1 cellular context compared by ENCODE assay signal in genomic region chr6:113873043-113873667, GRCh38.
TF ChIP-seq lines count a peak whose summit lies in the region.

No MANE protein-coding gene starts in this region.

TF ChIP-seq in HepG2, 621 proteins besides CTCF, POLR2A, EP300 and RAD21 (continued from another document and continues in another):
- TF ChIP-seq ZBTB4 (CRISPR knock-in tag; IDR thresholded peaks at IDR 0.05; ENCODE audit: borderline replicate concordance): no peak
- TF ChIP-seq SMAD9 (CRISPR knock-in tag; IDR thresholded peaks at IDR 0.05): no peak
- no peak for TF ChIP-seq RFX1 (IDR thresholded peaks at IDR 0.05)
- TF ChIP-seq ZBTB25 (CRISPR knock-in tag; IDR thresholded peaks at IDR 0.05): no peak
- no peak for TF ChIP-seq ZNF121 (CRISPR knock-in tag; IDR thresholded peaks at IDR 0.05)
- no peak for TF ChIP-seq GABPA (IDR thresholded peaks at IDR 0.05; ENCODE audit: low read depth, low read length)
- TF ChIP-seq GABPA (CRISPR knock-in tag; IDR thresholded peaks at IDR 0.05; ENCODE audit: low read depth): peak; percentile 75
- no peak for TF ChIP-seq MZF1 (CRISPR knock-in tag; IDR thresholded peaks at IDR 0.05; ENCODE audit: borderline replicate concordance)
- TF ChIP-seq ZNF839 (CRISPR knock-in tag; IDR thresholded peaks at IDR 0.05; ENCODE audit: borderline replicate concordance): no peak
- TF ChIP-seq ZNF747 (CRISPR knock-in tag; IDR thresholded peaks at IDR 0.05; ENCODE audit: borderline replicate concordance): no peak
- 0 out of 2 replicates have a peak, but pooled peaks have one; percentile 38 for TF ChIP-seq GATA4 (IDR thresholded peaks at IDR 0.05; ENCODE audit: borderline replicate concordance, low read depth)
- TF ChIP-seq ZNF558 (CRISPR knock-in tag; IDR thresholded peaks at IDR 0.05; ENCODE audit: borderline replicate concordance): no peak
- no peak; the same call in 1 of the 2 replicates for TF ChIP-seq DMAP1 (CRISPR knock-in tag; IDR thresholded peaks at IDR 0.05)
- TF ChIP-seq CEBPG (CRISPR knock-in tag; IDR thresholded peaks at IDR 0.05): peak; percentile 22; the same call in 1 of the 2 replicates
- no peak for TF ChIP-seq KAT2B (IDR thresholded peaks at IDR 0.05; ENCODE audit: borderline replicate concordance, low read depth, low read length)
- TF ChIP-seq ZNF569 (CRISPR knock-in tag; IDR thresholded peaks at IDR 0.05; ENCODE audit: borderline replicate concordance): no peak
- no peak for TF ChIP-seq ZC3H4 (CRISPR knock-in tag; IDR thresholded peaks at IDR 0.05; ENCODE audit: borderline replicate concordance)
- TF ChIP-seq SIX1 (CRISPR knock-in tag; IDR thresholded peaks at IDR 0.05; ENCODE audit: borderline replicate concordance): no peak
- no peak for TF ChIP-seq ZBTB1 (CRISPR knock-in tag; IDR thresholded peaks at IDR 0.05; ENCODE audit: borderline replicate concordance)
- TF ChIP-seq ZNF782 (CRISPR knock-in tag; IDR thresholded peaks at IDR 0.05; ENCODE audit: borderline replicate concordance): no peak
- no peak for TF ChIP-seq ZNF143 (CRISPR knock-in tag; IDR thresholded peaks at IDR 0.05)
- TF ChIP-seq ZNF768 (CRISPR knock-in tag; IDR thresholded peaks at IDR 0.05): no peak
- TF ChIP-seq SRSF4 (IDR thresholded peaks at IDR 0.05; ENCODE audit: low read depth, low read length, poor library complexity, severe bottlenecking): no peak
- TF ChIP-seq KAT7 (CRISPR knock-in tag; IDR thresholded peaks at IDR 0.05; ENCODE audit: borderline replicate concordance): no peak
- no peak for TF ChIP-seq ATRX (CRISPR knock-in tag; IDR thresholded peaks at IDR 0.05; ENCODE audit: borderline replicate concordance)
- no peak for TF ChIP-seq SPEN (CRISPR knock-in tag; IDR thresholded peaks at IDR 0.05; ENCODE audit: low read depth)
- no peak for TF ChIP-seq ZNF329 (CRISPR knock-in tag; IDR thresholded peaks at IDR 0.05; ENCODE audit: low read depth)
- no peak for TF ChIP-seq ZNF382 (CRISPR knock-in tag; IDR thresholded peaks at IDR 0.05; ENCODE audit: borderline replicate concordance)
- no peak for TF ChIP-seq ZNF746 (CRISPR knock-in tag; IDR thresholded peaks at IDR 0.05)
- no peak for TF ChIP-seq ZNF101 (CRISPR knock-in tag; IDR thresholded peaks at IDR 0.05; ENCODE audit: borderline replicate concordance, low read depth)
- TF ChIP-seq MEF2D (CRISPR knock-in tag; IDR thresholded peaks at IDR 0.05): peak; percentile 52; the same call in 1 of the 2 replicates
- TF ChIP-seq ZNF337 (CRISPR knock-in tag; IDR thresholded peaks at IDR 0.05; ENCODE audit: borderline replicate concordance, low read depth): no peak
- TF ChIP-seq ZFP41 (CRISPR knock-in tag; IDR thresholded peaks at IDR 0.05; ENCODE audit: borderline replicate concordance): no peak
- no peak for TF ChIP-seq BHLHE40 (IDR thresholded peaks at IDR 0.05; ENCODE audit: low read length)
- 0 out of 2 replicates have a peak, but pooled peaks have one; percentile 53 for TF ChIP-seq ZNF766 (CRISPR knock-in tag; IDR thresholded peaks at IDR 0.05; ENCODE audit: borderline replicate concordance)
- peak; percentile 43; the same call in 1 of the 2 replicates for TF ChIP-seq NCOR1 (IDR thresholded peaks at IDR 0.05; ENCODE audit: borderline replicate concordance, low read length)
- no peak for TF ChIP-seq RFX3 (CRISPR knock-in tag; IDR thresholded peaks at IDR 0.05)
- TF ChIP-seq ZNF225 (CRISPR knock-in tag; IDR thresholded peaks at IDR 0.05): no peak
- TF ChIP-seq ZNF652 (CRISPR knock-in tag; IDR thresholded peaks at IDR 0.05; ENCODE audit: borderline replicate concordance, low read depth): no peak
- no peak; the same call in 2 of the 3 replicates for TF ChIP-seq MXI1 (IDR thresholded peaks at IDR 0.05; ENCODE audit: borderline replicate concordance, low read depth, low read length)
- TF ChIP-seq ZNF234 (CRISPR knock-in tag; conservative IDR thresholded peaks at IDR 0.05): no peak
- no peak for TF ChIP-seq ZMAT5 (CRISPR knock-in tag; IDR thresholded peaks at IDR 0.05; ENCODE audit: borderline replicate concordance, low read depth)
- TF ChIP-seq HDAC6 (IDR thresholded peaks at IDR 0.05; ENCODE audit: low read depth, low read length): no peak
- TF ChIP-seq ZNF318 (CRISPR knock-in tag; IDR thresholded peaks at IDR 0.05): no peak
- no peak for TF ChIP-seq SOX13 (IDR thresholded peaks at IDR 0.05)
- TF ChIP-seq SOX13 (CRISPR knock-in tag; conservative IDR thresholded peaks at IDR 0.05 in 1 of 2, IDR thresholded peaks at IDR 0.05 in 1 of 2): 0 out of 4 replicates have a peak, but pooled peaks of 1 of the 2 experiments have one; percentile 21
- no peak for TF ChIP-seq ZNF567 (CRISPR knock-in tag; IDR thresholded peaks at IDR 0.05; ENCODE audit: borderline replicate concordance)
- peak; percentile 40 for TF ChIP-seq ZNF644 (CRISPR knock-in tag; IDR thresholded peaks at IDR 0.05; ENCODE audit: low read depth)
- TF ChIP-seq E2F2 (CRISPR knock-in tag; IDR thresholded peaks at IDR 0.05; ENCODE audit: borderline replicate concordance): no peak
- TF ChIP-seq PRDM15 (CRISPR knock-in tag; IDR thresholded peaks at IDR 0.05): no peak
- no peak for TF ChIP-seq ZNF484 (CRISPR knock-in tag; IDR thresholded peaks at IDR 0.05; ENCODE audit: borderline replicate concordance, low read depth)
- TF ChIP-seq KMT2A (CRISPR knock-in tag; IDR thresholded peaks at IDR 0.05): peak; percentile 57; the same call in 1 of the 2 replicates
- no peak for TF ChIP-seq ZNF777 (CRISPR knock-in tag; IDR thresholded peaks at IDR 0.05)
